23 cellular contexts compared by ENCODE assay signal in genomic region chr10:77712207-77712606, GRCh38.
"Had no signal": no experiment of that assay in that cellular context is flagged by ENCODE, and none has a peak within 500 bp of the region (broad histone marks: within the 10 kb centered on the region; RNA-seq: fewer than 3 reads in every experiment).

No MANE protein-coding gene starts in this region.

- H2AFZ ChIP-seq: PC-9 had no signal

- H3K9me3 ChIP-seq: SJCRH30 had no signal

- H3K27me3 ChIP-seq: SJCRH30 had no signal

- H3K4me3 Mint-ChIP-seq: activated naive CD4-positive, alpha-beta T cell treated with anti-CD3 and anti-CD28 coated beads, Interleukin-2, amount 50 U/mL, for 24 hours; T-helper 1 cell treated with Interleukin-12 subunit alpha and Interleukin-12 subunit beta and Interleukin-4 antibody, amounts not matched to agents 30 μg/mL and 1 μg/mL, for 36 hours had no signal

- DNase-seq: activated CD4-positive, alpha-beta T cell treated with anti-CD3 and anti-CD28 coated beads, Interleukin-2, amount 10 ng/mL, durations not matched to agents 24 days and 14 days; activated CD4-positive, alpha-beta T cell treated with anti-CD3 and anti-CD28 coated beads, Interleukin-2, amount 50 U/mL, for 4 hours; activated CD8-positive, alpha-beta T cell treated with anti-CD3 and anti-CD28 coated beads for 36 hours; activated gamma-delta T cell; activated naive CD4-positive, alpha-beta T cell treated with Interleukin-2 at 50 U/mL for 16 hours; activated T-cell treated with anti-CD3 and anti-CD28 coated beads, Interleukin-2, amount 50 U/mL, for 1 hour; activated T-cell treated with anti-CD3 and anti-CD28 coated beads, Interleukin-2, amount 50 U/mL, for 72 hours; central memory CD4-positive, alpha-beta T cell; MM.1S; MV-4-11; NCI-H1694 treated with DMSO at 0.1 percent for 48 hours; NCI-H2029; NCI-H345; NCI-H524 treated with DMSO at 0.1 percent for 48 hours; PC-9; Right ventricle myocardium superior; SJCRH30 had no signal

- H3K4me3 ChIP-seq: PC-9, SJCRH30, SK-N-MC had no signal

- H3K36me3 Mint-ChIP-seq: activated naive CD4-positive, alpha-beta T cell treated with anti-CD3 and anti-CD28 coated beads, Interleukin-2, amount 50 U/mL, for 24 hours; brain had no signal

- H3K36me3 ChIP-seq: SJCRH30 had no signal

- H3K27ac ChIP-seq: PC-9, SJCRH30, SK-N-MC had no signal

- H3K9me3 Mint-ChIP-seq: activated CD4-positive, alpha-beta T cell treated with anti-CD3 and anti-CD28 coated beads, Interleukin-2, amount 10 ng/mL, durations not matched to agents 24 days and 14 days; activated CD8-positive, alpha-beta T cell treated with anti-CD3 and anti-CD28 coated beads for 36 hours; activated naive CD4-positive, alpha-beta T cell treated with anti-CD3 and anti-CD28 coated beads, Interleukin-2, amount 50 U/mL, for 24 hours; activated T-cell treated with anti-CD3 and anti-CD28 coated beads, Interleukin-2, amount 50 U/mL, for 72 hours; activated T-helper 2 cell treated with anti-CD3 and anti-CD28 coated beads, Interferon-gamma antibody, Interleukin-2, Interleukin-4, amounts not matched to agents 10 μg/mL and 5 μg/mL and 100 μg/mL, durations not matched to agents 14 hours and 24 hours and 36 hours; T-helper 1 cell treated with Interleukin-12 subunit alpha and Interleukin-12 subunit beta and Interleukin-4 antibody, amounts not matched to agents 30 μg/mL and 1 μg/mL, for 36 hours; T-helper 2 cell treated with Interferon-gamma antibody and Interleukin-4, amounts not matched to agents 5 μg/mL and 100 μg/mL, for 36 hours had no signal

- H3K27ac Mint-ChIP-seq: activated CD4-positive, alpha-beta T cell treated with anti-CD3 and anti-CD28 coated beads, Interleukin-2, amount 10 ng/mL, durations not matched to agents 24 days and 14 days; activated CD8-positive, alpha-beta T cell treated with anti-CD3 and anti-CD28 coated beads for 36 hours; activated naive CD4-positive, alpha-beta T cell treated with anti-CD3 and anti-CD28 coated beads, Interleukin-2, amount 50 U/mL, for 24 hours; activated T-cell treated with anti-CD3 and anti-CD28 coated beads, Interleukin-2, amount 50 U/mL, for 72 hours; activated T-helper 2 cell treated with anti-CD3 and anti-CD28 coated beads, Interferon-gamma antibody, Interleukin-2, Interleukin-4, amounts not matched to agents 10 μg/mL and 5 μg/mL and 100 μg/mL, durations not matched to agents 14 hours and 24 hours and 36 hours; brain; T-helper 1 cell treated with Interleukin-12 subunit alpha and Interleukin-12 subunit beta and Interleukin-4 antibody, amounts not matched to agents 30 μg/mL and 1 μg/mL, for 36 hours; T-helper 2 cell treated with Interferon-gamma antibody and Interleukin-4, amounts not matched to agents 5 μg/mL and 100 μg/mL, for 36 hours had no signal

- H3K4me1 ChIP-seq: SJCRH30 had no signal
